Comparison of ENCODE assay signal across 8 cellular contexts in genomic region chr19:12806242-12807131, GRCh38. TPM values are rescaled to one million over a fixed set of nuclear protein-coding genes. Genes with fewer than 3 reads are reported as not detected.
DNase-seq lines count a peak whose midpoint lies in the region; ATAC-seq, FAIRE-seq and TF ChIP-seq lines count a peak whose summit lies in the region.

RNASEH2A (plus strand) TSS chr19:12806584; CDS start chr19:12806674, 90 bp downstream.

- peak; percentile 42 for TF ChIP-seq POLR2A in A549 (IDR thresholded peaks at IDR 0.05; ENCODE audit: low read length)

- H3K9me3 ChIP-seq in A549 = no peaks in the 10 kb centered on the region

- FAIRE-seq in A549 (lab: Jason Lieb, UNC) = no peak

- H3K4me2 ChIP-seq in A549 = peak within 1 kb of the TSS; percentile 100

- TF ChIP-seq CTCF in A549 (IDR thresholded peaks at IDR 0.05) = no peak
- no peak for TF ChIP-seq CTCF in choroid plexus epithelial cell (conservative IDR thresholded peaks at IDR 0.05; ENCODE audit: low read depth, low read length)

- 9% methylated on average over 36 of the region's 68 CpGs for WGBS in A549 (ENCODE audit: missing lambda C conversion rate)

- H3K4me3 ChIP-seq in A549 = peak within 1 kb of the TSS; percentile 78
- peak within 1 kb of the TSS; percentile 76 for H3K4me3 ChIP-seq in choroid plexus epithelial cell (ENCODE audit: low read depth, low read length)

- no peak for TF ChIP-seq EP300 in A549 (IDR thresholded peaks at IDR 0.05)

- CTCF ChIA-PET in A549 (lab: Yijun Ruan, JAX) = interaction anchor here (0.6 to 17.4 kb wide), 8 partner anchors 8 to 40 kb away, joined by 3 to 901 read pairs (median 4); partner anchors contain the start of gene HOOK2

- H3K27ac ChIP-seq in A549 = peak within 1 kb of the TSS; percentile 84 to 86

- POLR2A ChIA-PET in A549 (lab: Yijun Ruan, JAX) = interaction anchor here (0.9 to 1.2 kb wide), 2 partner anchors 15 to 46 kb away, joined by 4 to 8 read pairs; partner anchors contain the start of gene JUNB

- no peaks in the 10 kb centered on the region for H3K4me1 ChIP-seq in A549

- TF ChIP-seq RAD21 in A549 (conservative IDR thresholded peaks at IDR 0.05 in 1 of 2, IDR thresholded peaks at IDR 0.05 in 1 of 2) = no peak

- peak; percentile 81 to 86 for DNase-seq in A549 (ENCODE audit: low read depth in 1 of 2, low spot score in 1 of 2)
- peak; percentile 78 to 98 for DNase-seq in NCI-H446 (lab: John Stamatoyannopoulos, UW)
- peak; percentile 79 for DNase-seq in activated CD4-positive, alpha-beta T cell treated with anti-CD3 and anti-CD28 coated beads for 1 hour
- DNase-seq in choroid plexus epithelial cell (ENCODE audit: low read depth) = peak; percentile 94
- peak; percentile 91 for DNase-seq in kidney tubule cell (ENCODE audit: low spot score)
- DNase-seq in stimulated activated CD4-positive, alpha-beta T cell treated with anti-CD3 and anti-CD28 coated beads, Interleukin-1b, Interleukin-23, amount 100 ng/mL, for 1 hour (ENCODE audit: low read depth in 2 of 2) = peak; percentile 63 to 68

- ATAC-seq in A549 (peak; percentile 97 to 99), GM18520 (IDR thresholded peaks at IDR 0.05; ENCODE audit: unreplicated experiment) (peak; percentile 78), HG03159 (IDR thresholded peaks at IDR 0.05; ENCODE audit: unreplicated experiment) (peak; percentile 75)

TF ChIP-seq in A549, 52 proteins besides CTCF, POLR2A, EP300 and RAD21:
- 0 out of 2 replicates have a peak, but pooled peaks have one; percentile 65 for TF ChIP-seq EHF (CRISPR knock-in tag; IDR thresholded peaks at IDR 0.05)
- no peak for TF ChIP-seq JUNB (IDR thresholded peaks at IDR 0.05)
- TF ChIP-seq PHF8 (IDR thresholded peaks at IDR 0.05; ENCODE audit: borderline replicate concordance, low read depth) = peak; percentile 35; the same call in 1 of the 2 replicates
- TF ChIP-seq HOXB13 (CRISPR knock-in tag; IDR thresholded peaks at IDR 0.05; ENCODE audit: low read depth) = peak; percentile 67; the same call in 1 of the 2 replicates
- TF ChIP-seq CEBPB (IDR thresholded peaks at IDR 0.05) = no peak
- 0 out of 2 replicates have a peak, but pooled peaks have one; percentile 40 for TF ChIP-seq TP53 (CRISPR knock-in tag; IDR thresholded peaks at IDR 0.05)
- TF ChIP-seq E2F6 (IDR thresholded peaks at IDR 0.05; ENCODE audit: borderline replicate concordance, low read depth) = peak; percentile 96
- TF ChIP-seq JUN (IDR thresholded peaks at IDR 0.05) = peak in 1 of 2 experiments; percentile 55; a peak in 2 of 5 replicates
- 0 out of 3 replicates have a peak, but pooled peaks have one; percentile 27 for TF ChIP-seq BCL3 (IDR thresholded peaks at IDR 0.05)
- peak; percentile 94 for TF ChIP-seq MAX (IDR thresholded peaks at IDR 0.05)
- TF ChIP-seq POLR2AphosphoS2 (conservative IDR thresholded peaks at IDR 0.05; ENCODE audit: low read length) = no peak

RNA-seq across cellular contexts. Expression of gene RNASEH2A, which starts in this region (rescaled TPM):
- polyA plus RNA-seq in A549 (2011; rRNA removed) = 27.2 and 37.2 TPM in 2 replicates
- polyA plus RNA-seq in A549 (2012; cell fraction: cytosol; rRNA removed) = 64.6 and 74.8 TPM in 2 replicates
- polyA plus RNA-seq in A549 (2012; cell fraction: nucleus; rRNA removed) = 59.6 and 69.3 TPM in 2 replicates
- 40.7 to 45.5 TPM (median 41.7 TPM) in 3 replicates for polyA plus RNA-seq in A549 (2017; fragmentation: RNase III; extraction: RNeasy Plus Mini Kit Qiagen cat#74134 plus additional on column Dnase treatment)
- polyA minus RNA-seq in A549 (2011; rRNA and poly(A)+ RNA removed) = 47.2 and 53.1 TPM in 2 replicates

Comparison
In these comparisons a context has a peak if more than half of its experiments do, and no peak if none do; other contexts are left out.
1. Peak in every context shown above with its lines: DNase-seq, ATAC-seq, H3K4me3 ChIP-seq and H3K27ac ChIP-seq.